ENCODE assay signal across 15 cellular contexts in genomic region chr1:18736958-18737357, GRCh38.
A peak's percentile ranks its signal among the peaks of the same experiment; 100 is the strongest.
DNase-seq lines count a peak whose midpoint lies in the region; ATAC-seq and TF ChIP-seq lines count a peak whose summit lies in the region.
"Had no signal": no experiment of that assay in that cellular context is flagged by ENCODE, and none has a peak within 500 bp of the region (broad histone marks: within the 10 kb centered on the region; RNA-seq: fewer than 3 reads in every experiment).

No MANE protein-coding gene starts in this region.

- no peak overlapping the region for H4K91ac ChIP-seq in IMR-90 (ENCODE audit: insufficient read depth, low read depth, low read length)

- H3K4ac ChIP-seq in IMR-90 (ENCODE audit: low read depth, low read length): no peak overlapping the region

- TF ChIP-seq CTCF in AG04450 (IDR thresholded peaks at IDR 0.05; ENCODE audit: low read depth, low read length) (no peak), IMR-90 (conservative IDR thresholded peaks at IDR 0.05; ENCODE audit: low read depth, low read length) (no peak), endodermal cell (conservative IDR thresholded peaks at IDR 0.05) (no peak), spleen (IDR thresholded peaks at IDR 0.05 in 8 of 11, conservative IDR thresholded peaks at IDR 0.05 in 3 of 11) (no peak), breast epithelium (IDR thresholded peaks at IDR 0.05) (no peak)

- no peaks in the 10 kb centered on the region for H3K9me1 ChIP-seq in IMR-90 (ENCODE audit: insufficient read depth, low read length)

- dilution Hi-C loops in IMR-90 (cut with HindIII; ENCODE audit: low sequenced_read_pairs, unreplicated experiment): no loop called here

- H3K27ac ChIP-seq in AG04450 (ENCODE audit: low read depth, low read length) (peak overlapping the region; percentile 21), IMR-90 (ENCODE audit: insufficient read depth, low read length) (no peak overlapping the region), endodermal cell (ENCODE audit: low read depth, low read length) (no peak overlapping the region), spleen (no peak overlapping the region), breast epithelium (no peak overlapping the region)

- no peak overlapping the region for H3K18ac ChIP-seq in IMR-90 (ENCODE audit: low read depth, low read length)

- H2BK120ac ChIP-seq in IMR-90 (ENCODE audit: low read depth, low read length): no peak overlapping the region

- no peak overlapping the region for H2BK20ac ChIP-seq in IMR-90 (ENCODE audit: low read depth, low read length)

- peaks cover 16% of the 10 kb centered on the region for H3K4me1 Mint-ChIP-seq in endodermal cell
- H3K4me1 Mint-ChIP-seq: B cell; CD4-positive, alpha-beta memory T cell had no signal

- 23% methylated on average over 3 of the region's 6 CpGs; no CpG with 5 or more reads in 1 of the 2 experiments for WGBS in IMR-90 (ENCODE audit: extremely low coverage in 2 of 2, insufficient read length in 1 of 2), 2 experiments
- 89 to 90% methylated on average over 4 to 6 of the region's 6 CpGs for WGBS in endodermal cell (ENCODE audit: insufficient coverage in 1 of 2, insufficient read length in 1 of 2), 2 experiments
- 52 to 77% (median 59%) methylated on average over 5 to 6 of the region's 6 CpGs for WGBS in spleen, 5 donors

- TF ChIP-seq POLR2A in IMR-90 (IDR thresholded peaks at IDR 0.05; ENCODE audit: low read depth, low read length) (no peak), spleen (IDR thresholded peaks at IDR 0.05) (no peak), breast epithelium (IDR thresholded peaks at IDR 0.05) (no peak)

- no peak overlapping the region for H2AFZ ChIP-seq in IMR-90 (replicated peaks; ENCODE audit: low read length, poor library complexity)
- H2AFZ ChIP-seq: GM23338 had no signal

- H3K36me3 ChIP-seq in IMR-90 (ENCODE audit: control insufficient read depth, insufficient read depth, low read length) (no peaks in the 10 kb centered on the region), endodermal cell (ENCODE audit: control insufficient read depth, insufficient read depth, low read length) (no peaks in the 10 kb centered on the region), spleen (no peaks in the 10 kb centered on the region), breast epithelium (no peaks in the 10 kb centered on the region)
- H3K36me3 ChIP-seq: HAP-1 had no signal

- H3K56ac ChIP-seq in IMR-90 (ENCODE audit: extremely low read depth, insufficient read depth, low read length): no peak overlapping the region

- H3K23ac ChIP-seq in IMR-90 (ENCODE audit: low read depth, low read length): no peak overlapping the region

- H3K27me3 ChIP-seq in AG04450 (ENCODE audit: control insufficient read depth, insufficient read depth, low read length) (peaks cover 8% of the 10 kb centered on the region), IMR-90 (ENCODE audit: control insufficient read depth, insufficient read depth, low read length) (peaks cover 2% of the 10 kb centered on the region; the same call in 1 of the 2 replicates), endodermal cell (ENCODE audit: control insufficient read depth, insufficient read depth, low read length, poor library complexity, severe bottlenecking) (no peaks in the 10 kb centered on the region), spleen (replicated peaks in 1 of 7) (peaks cover 0 to 75% (median 14%) of the 10 kb centered on the region in 7 donors), breast epithelium (peaks cover 0 to 53% of the 10 kb centered on the region in 2 donors)

- no peak overlapping the region for H2BK5ac ChIP-seq in IMR-90 (ENCODE audit: low read depth, low read length, poor library complexity, severe bottlenecking)

- DNase-seq in AG04450 (ENCODE audit: low read depth, low spot score) (no peak), IMR-90 (no peak), endodermal cell (peak; percentile 44), spleen (peak; percentile 59), breast epithelium (ENCODE audit: low spot score in 2 of 2) (no peak), LoVo (ENCODE audit: low spot score) (no peak)
- no peak for DNase-seq in activated CD4-positive, alpha-beta T cell treated with anti-CD3 and anti-CD28 coated beads, Interleukin-2, amount 50 U/mL, for 48 hours
- DNase-seq: ACHN; C1 segment of cervical spinal cord; CD4-positive, alpha-beta memory T cell; DMS79 had no signal

- in situ Hi-C loops in IMR-90 (cut with MboI; ENCODE audit: low sequenced_read_pairs): no loop called here

- no peak overlapping the region for H4K8ac ChIP-seq in IMR-90 (ENCODE audit: low read depth in 2 of 2, low read length in 2 of 2)

- no peak for TF ChIP-seq RAD21 in IMR-90 (IDR thresholded peaks at IDR 0.05; ENCODE audit: low read length)

- H3K79me1 ChIP-seq in IMR-90 (ENCODE audit: low read depth in 1 of 2, low read length in 2 of 2): no peaks in the 10 kb centered on the region

- no peak overlapping the region for H4K5ac ChIP-seq in IMR-90 (ENCODE audit: low read depth, low read length)

- H3K9me3 ChIP-seq in AG04450 (ENCODE audit: control insufficient read depth, insufficient read depth, low read length): no peaks in the 10 kb centered on the region; the same call in 1 of the 2 replicates
- no peaks in the 10 kb centered on the region for H3K9me3 ChIP-seq in IMR-90 (ENCODE audit: control insufficient read depth, insufficient read depth, low read length)
- H3K9me3 ChIP-seq in endodermal cell (ENCODE audit: control insufficient read depth, low read length): no peaks in the 10 kb centered on the region
- H3K9me3 ChIP-seq in spleen: no peaks in the 10 kb centered on the region
- H3K9me3 ChIP-seq in breast epithelium: no peaks in the 10 kb centered on the region
- H3K9me3 ChIP-seq: HAP-1 had no signal

- H3K36me3 Mint-ChIP-seq in endodermal cell (ENCODE audit: low read depth): no peaks in the 10 kb centered on the region
- H3K36me3 Mint-ChIP-seq: CD4-positive, alpha-beta memory T cell had no signal

- no peaks in the 10 kb centered on the region; the same call in 1 of the 2 replicates for H4K20me1 ChIP-seq in IMR-90 (ENCODE audit: insufficient read depth, low read length)

- H2AK9ac ChIP-seq in IMR-90 (replicated peaks; ENCODE audit: low read depth, low read length, poor library complexity): peak overlapping the region; percentile 62

- no TSS peak for BruUV-seq in IMR-90 (replicated peaks; lab: Mats Ljungman, UMichigan)

- CTCF ChIA-PET in AG04450 (lab: Charles Lee) (no interaction called here), IMR-90 (lab: Yijun Ruan, JAX) (no interaction called here)

- no peaks in the 10 kb centered on the region for H3K9me3 Mint-ChIP-seq in endodermal cell
- H3K9me3 Mint-ChIP-seq: GM23338 had no signal

- no peaks in the 10 kb centered on the region for H3K4me1 ChIP-seq in IMR-90 (ENCODE audit: control insufficient read depth, insufficient read depth, low read length)
- H3K4me1 ChIP-seq in endodermal cell (ENCODE audit: control insufficient read depth, insufficient read depth, low read length): peaks cover 12% of the 10 kb centered on the region
- no peaks in the 10 kb centered on the region for H3K4me1 ChIP-seq in spleen
- no peaks in the 10 kb centered on the region for H3K4me1 ChIP-seq in breast epithelium
- H3K4me1 ChIP-seq: HAP-1 had no signal

- H2BK15ac ChIP-seq in IMR-90 (ENCODE audit: low read depth, low read length): no peak overlapping the region

- H3K9ac ChIP-seq in IMR-90 (ENCODE audit: low read depth, low read length) (no peak overlapping the region), endodermal cell (ENCODE audit: extremely low read depth, low read length, poor library complexity, severe bottlenecking) (no peak overlapping the region)

- peaks cover 49% of the 10 kb centered on the region for H3K27me3 Mint-ChIP-seq in endodermal cell (ENCODE audit: insufficient read depth)

- POLR2A ChIA-PET in AG04450 (lab: Yijun Ruan, JAX): no interaction called here
- POLR2A ChIA-PET in IMR-90 (lab: Charles Lee; ENCODE audit: unreplicated experiment): no interaction called here

- H3K4me2 ChIP-seq in IMR-90 (ENCODE audit: low read depth, low read length): no peak overlapping the region
- H3K4me2 ChIP-seq: GM23338 had no signal

- no peak overlapping the region for H3K4me3 Mint-ChIP-seq in endodermal cell
- H3K4me3 Mint-ChIP-seq: B cell; CD4-positive, alpha-beta memory T cell; GM23338 had no signal

- H3K14ac ChIP-seq in IMR-90 (replicated peaks; ENCODE audit: low read depth, low read length): no peak overlapping the region

- no peak overlapping the region for H3K4me3 ChIP-seq in AG04450 (ENCODE audit: low read depth, low read length)
- no peak overlapping the region for H3K4me3 ChIP-seq in IMR-90 (ENCODE audit: insufficient read depth, low read depth, low read length)
- H3K4me3 ChIP-seq in endodermal cell (ENCODE audit: low read length): no peak overlapping the region
- no peak overlapping the region for H3K4me3 ChIP-seq in spleen
- H3K4me3 ChIP-seq in breast epithelium: no peak overlapping the region
- H3K4me3 ChIP-seq: GM23338, HAP-1 had no signal

- intact Hi-C loops in IMR-90 (cut with micrococcal nuclease): no loop called here
- intact Hi-C loops in spleen (cut with DNase I; ENCODE audit: low total_unique reads): no loop called here
- intact Hi-C loops in breast epithelium (cut with DNase I; ENCODE audit: low total_unique reads): no loop called here

- ATAC-seq in IMR-90 (ENCODE audit: low read depth): no peak
- ATAC-seq: GM23338, HepG2 had no signal

- no peak overlapping the region for H2AK5ac ChIP-seq in IMR-90 (ENCODE audit: low read depth, low read length)

- no peak overlapping the region for H3K27ac Mint-ChIP-seq in endodermal cell
- H3K27ac Mint-ChIP-seq: B cell; CD4-positive, alpha-beta memory T cell; GM23338 had no signal

TF ChIP-seq in IMR-90, 13 proteins besides CTCF, POLR2A, EP300 and RAD21:
- TF ChIP-seq MAFK (IDR thresholded peaks at IDR 0.05; ENCODE audit: low read depth, low read length) (no peak), CEBPB (IDR thresholded peaks at IDR 0.05; ENCODE audit: low read depth, low read length) (no peak), RCOR1 (IDR thresholded peaks at IDR 0.05; ENCODE audit: insufficient replicate concordance, low read length) (no peak), BHLHE40 (IDR thresholded peaks at IDR 0.05; ENCODE audit: low read depth, low read length) (no peak), MAZ (IDR thresholded peaks at IDR 0.05; ENCODE audit: borderline replicate concordance, low read depth, low read length) (no peak)
TF ChIP-seq in IMR-90: peak in this region for 0.

Comparison
In these comparisons a context has a peak if more than half of its experiments do, and no peak if none do; other contexts are left out.
1. DNase-seq: peak in endodermal cell (single experiment) and spleen (single experiment); none in AG04450 (single experiment), IMR-90 (single experiment), activated CD4-positive, alpha-beta T cell treated with anti-CD3 and anti-CD28 coated beads, Interleukin-2, amount 50 U/mL, for 48 hours (0 of 2), breast epithelium (0 of 2) and LoVo (single experiment).